In genomic region chr9:6428940-6429889, GRCh38 we compare ENCODE assay signal across 9 cellular contexts. TPM values are rescaled to one million over a fixed set of nuclear protein-coding genes. Genes with fewer than 3 reads are reported as not detected.
DNase-seq lines count a peak whose midpoint lies in the region; ATAC-seq, FAIRE-seq and TF ChIP-seq lines count a peak whose summit lies in the region.
"Had no signal": no experiment of that assay in that cellular context is flagged by ENCODE, and none has a peak within 500 bp of the region (broad histone marks: within the 10 kb centered on the region; RNA-seq: fewer than 3 reads in every experiment).

No MANE protein-coding gene starts in this region.

- TF ChIP-seq POLR2A in GM18505 (IDR thresholded peaks at IDR 0.05; ENCODE audit: borderline replicate concordance, extremely low read depth, insufficient read depth, insufficient read length), result no peak

- FAIRE-seq in RCC 7860 (lab: Jason Lieb, UNC), result no peak

- peak; percentile 92 for ATAC-seq in GM18505 (IDR thresholded peaks at IDR 0.05; ENCODE audit: unreplicated experiment)
- ATAC-seq in GM21528 (IDR thresholded peaks at IDR 0.05; ENCODE audit: low FRiP score, unreplicated experiment), result peak; percentile 92
- ATAC-seq in HG03558 (IDR thresholded peaks at IDR 0.05; ENCODE audit: extremely low read depth, unreplicated experiment), result peak; percentile 94
- ATAC-seq: right cardiac atrium had no signal

- TF ChIP-seq CTCF in fibroblast of mammary gland (conservative IDR thresholded peaks at IDR 0.05; ENCODE audit: control insufficient read depth, insufficient read depth, low read depth, low read length), result no peak
- no peak for TF ChIP-seq CTCF in endothelial cell (IDR thresholded peaks at IDR 0.05; ENCODE audit: unreplicated experiment)

- peaks cover 4% of the 10 kb centered on the region for H3K36me3 Mint-ChIP-seq in endothelial cell (ENCODE audit: low read depth, unreplicated experiment)

- peaks cover 2% of the 10 kb centered on the region for H3K27me3 Mint-ChIP-seq in endothelial cell (ENCODE audit: unreplicated experiment)

- H3K4me3 Mint-ChIP-seq in endothelial cell (ENCODE audit: unreplicated experiment), result no peak overlapping the region

- DNase-seq in fibroblast of mammary gland (ENCODE audit: low read depth), result peak; percentile 11
- no peak for DNase-seq in endothelial cell (ENCODE audit: low spot score)
- DNase-seq in RKO (ENCODE audit: low spot score), result no peak
- no peak for DNase-seq in RCC 7860 (ENCODE audit: low spot score)
- DNase-seq in NCI-H2107 treated with DMSO at 0.1 percent for 48 hours (lab: John Stamatoyannopoulos, UW; ENCODE audit: unreplicated experiment), result no peak
- DNase-seq: right cardiac atrium had no signal

- H3K4me3 ChIP-seq in fibroblast of mammary gland (ENCODE audit: control insufficient read depth, low read depth, low read length), result no peak overlapping the region

- H3K27ac Mint-ChIP-seq in endothelial cell (ENCODE audit: unreplicated experiment), result no peak overlapping the region

- H3K4me1 Mint-ChIP-seq in endothelial cell (ENCODE audit: unreplicated experiment), result peaks cover 26% of the 10 kb centered on the region

- H3K9me3 Mint-ChIP-seq in endothelial cell (ENCODE audit: unreplicated experiment), result no peaks in the 10 kb centered on the region

RNA-seq across cellular contexts. Expression of gene UHRF2, which starts 16.2 kb away (rescaled TPM):
- total RNA-seq in endothelial cell (ENCODE audit: unreplicated experiment), result 55.5 TPM
